8 cellular contexts compared by ENCODE assay signal in the genomic region with DNA sequence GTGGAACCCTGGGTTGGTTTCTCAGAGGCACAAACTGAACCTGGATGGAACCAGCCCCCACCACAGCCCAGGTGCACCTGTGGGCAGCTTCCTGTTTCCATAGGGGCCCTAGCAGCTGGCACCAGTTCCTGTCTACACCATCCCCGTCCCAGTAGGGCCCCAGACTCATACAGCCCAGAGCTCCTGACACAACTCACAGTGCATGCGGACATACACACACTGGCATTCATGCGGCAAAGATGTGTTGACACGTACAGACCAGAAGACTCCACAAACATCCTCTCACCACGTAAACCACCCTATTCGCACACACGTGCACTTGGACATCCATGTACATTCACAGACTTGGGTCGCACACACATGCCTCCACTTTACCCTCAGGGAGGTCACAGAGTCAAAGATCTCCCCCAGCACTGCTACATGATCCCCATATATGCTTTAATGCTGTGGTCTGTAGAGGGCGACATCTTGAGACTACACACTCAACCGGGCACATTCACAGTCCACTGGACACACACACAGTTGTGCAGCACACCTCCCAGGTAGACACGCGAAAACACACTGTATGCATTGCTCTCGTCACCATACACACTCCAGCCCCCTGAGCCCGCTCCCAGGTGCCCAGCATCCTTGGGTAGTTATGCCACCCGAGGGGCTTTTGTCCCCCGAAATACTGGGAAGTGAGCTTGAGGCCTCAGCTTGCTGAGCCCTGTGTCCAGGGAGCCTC. TPM values are rescaled to one million over a fixed set of nuclear protein-coding genes. Genes with fewer than 3 reads are reported as not detected.
DNase-seq lines count a peak whose midpoint lies in the region; ATAC-seq and TF ChIP-seq lines count a peak whose summit lies in the region.

No MANE protein-coding gene starts in this region.

- no peak for TF ChIP-seq RAD21 in liver (IDR thresholded peaks at IDR 0.05)

- H3K36me3 ChIP-seq in KOPT-K1 (ENCODE audit: insufficient read depth, low read length) (no peaks in the 10 kb centered on the region; the same call in 1 of the 2 replicates), liver (ENCODE audit: control insufficient read depth in 4 of 4, insufficient read depth in 3 of 4, low read depth in 1 of 4, low read length in 3 of 4) (no peaks in the 10 kb centered on the region), upper lobe of left lung (no peaks in the 10 kb centered on the region)

- TF ChIP-seq EP300 in upper lobe of left lung (IDR thresholded peaks at IDR 0.05): no peak

- H3K4me3 ChIP-seq in liver (ENCODE audit: low read depth in 1 of 3, low read length in 3 of 3) (no peak overlapping the region), upper lobe of left lung (peak overlapping the region in 3 of 4 donors; percentile 6 to 54 (median 52))

- no peak for TF ChIP-seq POLR2A in upper lobe of left lung (IDR thresholded peaks at IDR 0.05)

- ATAC-seq in GM21825 (IDR thresholded peaks at IDR 0.05; ENCODE audit: unreplicated experiment): peak; percentile 43
- ATAC-seq in upper lobe of left lung (ENCODE audit: low FRiP score in 2 of 2): peak in 1 of 2 donors; percentile 1

- WGBS in liver: 71% methylated on average over 16 of the region's 16 CpGs
- WGBS in upper lobe of left lung, 2 donors: 65 to 84% methylated on average over 10 to 16 of the region's 16 CpGs

- peak overlapping the region; percentile 2 for H3K4me3 Mint-ChIP-seq in activated CD4-positive, alpha-beta T cell treated with anti-CD3 and anti-CD28 coated beads, Interleukin-2, amount 10 ng/mL, durations not matched to agents 24 days and 14 days

- no peaks in the 10 kb centered on the region for H3K9me3 ChIP-seq in KOPT-K1 (ENCODE audit: insufficient read depth, low read length, poor library complexity, severe bottlenecking)
- no peaks in the 10 kb centered on the region for H3K9me3 ChIP-seq in liver (ENCODE audit: control insufficient read depth in 4 of 4, low read length in 3 of 4)
- H3K9me3 ChIP-seq in upper lobe of left lung: no peaks in the 10 kb centered on the region

- H3K4me1 ChIP-seq in liver (ENCODE audit: control insufficient read depth in 4 of 4, insufficient read depth in 4 of 4, low read length in 3 of 4): peaks cover 55 to 95% (median 90%) of the 10 kb centered on the region in 4 donors
- H3K4me1 ChIP-seq in upper lobe of left lung: peaks cover 55 to 67% (median 63%) of the 10 kb centered on the region in 4 donors

- intact Hi-C loops in activated CD4-positive, alpha-beta T cell treated with anti-CD3 and anti-CD28 coated beads, Interleukin-2, amount 10 ng/mL, durations not matched to agents 24 days and 14 days (cut with micrococcal nuclease): no loop called here

- TF ChIP-seq CTCF in liver (IDR thresholded peaks at IDR 0.05; ENCODE audit: low read depth, low read length, missing input control) (no peak), upper lobe of left lung (IDR thresholded peaks at IDR 0.05) (no peak)

- no peaks in the 10 kb centered on the region for H3K27me3 Mint-ChIP-seq in activated CD4-positive, alpha-beta T cell treated with anti-CD3 and anti-CD28 coated beads, Interleukin-2, amount 10 ng/mL, durations not matched to agents 24 days and 14 days

- H3K27ac ChIP-seq in KOPT-K1 (ENCODE audit: low read depth, low read length, poor library complexity, severe bottlenecking) (peak overlapping the region; percentile 95), angular gyrus (ENCODE audit: low read depth, low read length) (peak overlapping the region; percentile 90), liver (ENCODE audit: low read depth in 1 of 2, low read length in 2 of 2) (peak overlapping the region; percentile 43 to 77), upper lobe of left lung (peak overlapping the region; percentile 83 to 89 (median 87))

- H3K9ac ChIP-seq in liver (ENCODE audit: low read depth in 1 of 2, low read length in 2 of 2): no peak overlapping the region

- no peaks in the 10 kb centered on the region for H3K36me3 Mint-ChIP-seq in activated CD4-positive, alpha-beta T cell treated with anti-CD3 and anti-CD28 coated beads, Interleukin-2, amount 10 ng/mL, durations not matched to agents 24 days and 14 days (ENCODE audit: low read depth)

- peaks cover 26% of the 10 kb centered on the region for H3K4me1 Mint-ChIP-seq in activated CD4-positive, alpha-beta T cell treated with anti-CD3 and anti-CD28 coated beads, Interleukin-2, amount 10 ng/mL, durations not matched to agents 24 days and 14 days

- H3K27me3 ChIP-seq in liver (ENCODE audit: control insufficient read depth in 4 of 4, insufficient read depth in 4 of 4, low read length in 3 of 4) (no peaks in the 10 kb centered on the region), upper lobe of left lung (no peaks in the 10 kb centered on the region)

- no peak overlapping the region for H3K27ac Mint-ChIP-seq in activated CD4-positive, alpha-beta T cell treated with anti-CD3 and anti-CD28 coated beads, Interleukin-2, amount 10 ng/mL, durations not matched to agents 24 days and 14 days

- H3K9me3 Mint-ChIP-seq in activated CD4-positive, alpha-beta T cell treated with anti-CD3 and anti-CD28 coated beads, Interleukin-2, amount 10 ng/mL, durations not matched to agents 24 days and 14 days: no peaks in the 10 kb centered on the region

- no peak for DNase-seq in activated CD4-positive, alpha-beta T cell treated with anti-CD3 and anti-CD28 coated beads, Interleukin-2, amount 10 ng/mL, durations not matched to agents 24 days and 14 days
- no peak for DNase-seq in activated CD4-positive, alpha-beta T cell treated with anti-CD3 and anti-CD28 coated beads, Interleukin-2, amount 50 U/mL, for 48 hours
- no peak for DNase-seq in upper lobe of left lung
- no peak for DNase-seq in NCI-H774 (lab: John Stamatoyannopoulos, UW)

TF ChIP-seq in liver, 16 proteins besides CTCF, POLR2A, EP300 and RAD21:
- TF ChIP-seq HNF4A (conservative IDR thresholded peaks at IDR 0.05): no peak
- no peak for TF ChIP-seq SP1 (IDR thresholded peaks at IDR 0.05)
- TF ChIP-seq YY1 (IDR thresholded peaks at IDR 0.05): no peak
- TF ChIP-seq GABPA (IDR thresholded peaks at IDR 0.05 in 1 of 2, conservative IDR thresholded peaks at IDR 0.05 in 1 of 2): no peak
- TF ChIP-seq, protein P1, sequence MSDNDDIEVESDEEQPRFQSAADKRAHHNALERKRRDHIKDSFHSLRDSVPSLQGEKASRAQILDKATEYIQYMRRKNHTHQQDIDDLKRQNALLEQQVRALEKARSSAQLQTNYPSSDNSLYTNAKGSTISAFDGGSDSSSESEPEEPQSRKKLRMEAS (IDR thresholded peaks at IDR 0.05): no peak
- TF ChIP-seq, protein P2, sequence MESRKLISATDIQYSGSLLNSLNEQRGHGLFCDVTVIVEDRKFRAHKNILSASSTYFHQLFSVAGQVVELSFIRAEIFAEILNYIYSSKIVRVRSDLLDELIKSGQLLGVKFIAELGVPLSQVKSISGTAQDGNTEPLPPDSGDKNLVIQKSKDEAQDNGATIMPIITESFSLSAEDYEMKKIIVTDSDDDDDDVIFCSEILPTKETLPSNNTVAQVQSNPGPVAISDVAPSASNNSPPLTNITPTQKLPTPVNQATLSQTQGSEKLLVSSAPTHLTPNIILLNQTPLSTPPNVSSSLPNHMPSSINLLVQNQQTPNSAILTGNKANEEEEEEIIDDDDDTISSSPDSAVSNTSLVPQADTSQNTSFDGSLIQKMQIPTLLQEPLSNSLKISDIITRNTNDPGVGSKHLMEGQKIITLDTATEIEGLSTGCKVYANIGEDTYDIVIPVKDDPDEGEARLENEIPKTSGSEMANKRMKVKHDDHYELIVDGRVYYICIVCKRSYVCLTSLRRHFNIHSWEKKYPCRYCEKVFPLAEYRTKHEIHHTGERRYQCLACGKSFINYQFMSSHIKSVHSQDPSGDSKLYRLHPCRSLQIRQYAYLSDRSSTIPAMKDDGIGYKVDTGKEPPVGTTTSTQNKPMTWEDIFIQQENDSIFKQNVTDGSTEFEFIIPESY (IDR thresholded peaks at IDR 0.05): no peak
- TF ChIP-seq, protein P3, sequence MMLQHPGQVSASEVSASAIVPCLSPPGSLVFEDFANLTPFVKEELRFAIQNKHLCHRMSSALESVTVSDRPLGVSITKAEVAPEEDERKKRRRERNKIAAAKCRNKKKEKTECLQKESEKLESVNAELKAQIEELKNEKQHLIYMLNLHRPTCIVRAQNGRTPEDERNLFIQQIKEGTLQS (IDR thresholded peaks at IDR 0.05): no peak
- TF ChIP-seq JUND (IDR thresholded peaks at IDR 0.05): no peak

RNA-seq across cellular contexts. Expression of a gene that starts 22.4 kb away (rescaled TPM):
- 1.2 and 1.9 TPM in 2 replicates for total RNA-seq in activated CD4-positive, alpha-beta T cell treated with anti-CD3 and anti-CD28 coated beads, Interleukin-2, amount 10 ng/mL, durations not matched to agents 24 days and 14 days
- total RNA-seq in liver (10 to 100 TPM; 59.1 to 78.6 TPM), upper lobe of left lung (10 to 100 TPM; 25.7 to 39.5 (median 33.0) TPM)
- 10 to 100 TPM; 40.6 to 70.0 TPM for polyA plus RNA-seq in liver

Comparison
In these comparisons a context has a peak if more than half of its experiments do, and no peak if none do; other contexts are left out.
1. H3K4me3 ChIP-seq: peak in upper lobe of left lung (3 of 4); none in liver (0 of 3).
2. Peak in every context shown above with its lines, with median percentiles within 50 percentile points of each other: H3K27ac ChIP-seq.